1 cellular context compared by ENCODE assay signal in genomic region chr19:15437355-15438123, GRCh38.
TF ChIP-seq lines count a peak whose summit lies in the region.

No MANE protein-coding gene starts in this region.

TF ChIP-seq in HepG2, 621 proteins besides CTCF, POLR2A, EP300 and RAD21 (continued from another document):
- TF ChIP-seq PRDM10 (CRISPR knock-in tag; IDR thresholded peaks at IDR 0.05; ENCODE audit: low read depth) (0 out of 2 replicates have a peak, but pooled peaks have one; percentile 8), ZNF776 (CRISPR knock-in tag; IDR thresholded peaks at IDR 0.05) (no peak), ZFP90 (CRISPR knock-in tag; IDR thresholded peaks at IDR 0.05; ENCODE audit: borderline replicate concordance) (0 out of 2 replicates have a peak, but pooled peaks have one; percentile 7)
TF ChIP-seq in HepG2: peak in this region for 18.
